In genomic region chr3:88775026-88775690, GRCh38 we compare ENCODE assay signal across 26 cellular contexts.
"Had no signal": no experiment of that assay in that cellular context is flagged by ENCODE, and none has a peak within 500 bp of the region (broad histone marks: within the 10 kb centered on the region; RNA-seq: fewer than 3 reads in every experiment).

No MANE protein-coding gene starts in this region.

- H3K4me2 ChIP-seq: smooth muscle cell had no signal

- H3K27me3 ChIP-seq: left lung, ovary, right atrium auricular region, right lobe of liver, stomach, testis, thyroid gland, vagina had no signal

- H3K4me3 ChIP-seq: left lung, lower lobe of right lung, ovary, right atrium auricular region, right lobe of liver, smooth muscle cell, stomach, testis, thyroid gland, vagina had no signal

- H3K4me3 Mint-ChIP-seq: immature natural killer cell; mesothelial cell of epicardium; naive B cell; natural killer cell; nephron progenitor cell; stimulated activated naive B cell treated with anti-CD40 and anti-IgM and Interleukin-4, amounts not matched to agents 10 μg/mL and 1 μg/mL and 100 μg/mL, for 72 hours; type B pancreatic cell had no signal

- H3K9me3 Mint-ChIP-seq: stimulated activated naive B cell treated with anti-CD40 and anti-IgM and Interleukin-4, amounts not matched to agents 10 μg/mL and 1 μg/mL and 100 μg/mL, for 72 hours; type B pancreatic cell had no signal

- H3K27ac ChIP-seq: left lung, lower lobe of right lung, ovary, right atrium auricular region, right lobe of liver, stomach, testis, thyroid gland, vagina had no signal

- H3K27me3 Mint-ChIP-seq: naive B cell; progenitor cell of endocrine pancreas; stimulated activated naive B cell treated with anti-CD40 and anti-IgM and Interleukin-4, amounts not matched to agents 10 μg/mL and 1 μg/mL and 100 μg/mL, for 72 hours; type B pancreatic cell had no signal

- H3K4me1 ChIP-seq: left lung, lower lobe of right lung, right atrium auricular region, right lobe of liver, stomach, testis, thyroid gland, vagina had no signal

- H3K36me3 ChIP-seq: left lung, lower lobe of right lung, ovary, right atrium auricular region, right lobe of liver, stomach, thyroid gland, vagina had no signal

- H3K36me3 Mint-ChIP-seq: immature natural killer cell; mesothelial cell of epicardium; naive B cell; stimulated activated naive B cell treated with anti-CD40 and anti-IgM and Interleukin-4, amounts not matched to agents 10 μg/mL and 1 μg/mL and 100 μg/mL, for 72 hours; type B pancreatic cell had no signal

- H3K27ac Mint-ChIP-seq: immature natural killer cell; mesothelial cell of epicardium; naive B cell; natural killer cell; nephron progenitor cell; progenitor cell of endocrine pancreas; stimulated activated naive B cell treated with anti-CD40 and anti-IgM and Interleukin-4, amounts not matched to agents 10 μg/mL and 1 μg/mL and 100 μg/mL, for 72 hours; type B pancreatic cell had no signal

- H3K9me3 ChIP-seq: lower lobe of right lung, ovary, right atrium auricular region, right lobe of liver, testis, thyroid gland, vagina had no signal

- ATAC-seq: left colon; left lung; lower lobe of right lung; natural killer cell; right lobe of liver; stimulated activated naive B cell treated with anti-CD40 and anti-IgM and Interleukin-4, amounts not matched to agents 10 μg/mL and 1 μg/mL and 100 μg/mL, for 72 hours; stimulated activated naive CD8-positive, alpha-beta T cell treated with anti-CD3 and anti-CD28 coated beads, Interleukin-15, Interleukin-2, amounts not matched to agents 100 U/mL and 50 U/mL, for 24 hours had no signal

- H3K4me1 Mint-ChIP-seq: immature natural killer cell; mesothelial cell of epicardium; naive B cell; natural killer cell; nephron progenitor cell; stimulated activated naive B cell treated with anti-CD40 and anti-IgM and Interleukin-4, amounts not matched to agents 10 μg/mL and 1 μg/mL and 100 μg/mL, for 72 hours had no signal

- DNase-seq: hypothalamus; immature natural killer cell; kidney; left colon; left lung; lower lobe of right lung; mesendoderm; naive B cell; natural killer cell; nephron progenitor cell; ovary; right lobe of liver; stimulated activated CD4-positive, alpha-beta T cell treated with anti-CD3 and anti-CD28 coated beads, Interleukin-1b, Interleukin-23, amount 100 ng/mL, for 48 hours; stimulated activated CD4-positive, alpha-beta T cell treated with anti-CD3 and anti-CD28 coated beads, Interleukin-2, amount 100 ng/mL, for 48 hours; stimulated activated CD4-positive, alpha-beta T cell treated with anti-CD3 and anti-CD28 coated beads, Interleukin-4, amount 100 ng/mL, for 4 hours; stimulated activated naive B cell treated with anti-CD40 and anti-IgM and Interleukin-4, amounts not matched to agents 10 μg/mL and 1 μg/mL and 100 μg/mL, for 72 hours; stimulated activated naive CD8-positive, alpha-beta T cell treated with anti-CD3 and anti-CD28 coated beads, Interleukin-15, Interleukin-2, amounts not matched to agents 100 U/mL and 50 U/mL, for 24 hours; stomach; testis; thyroid gland had no signal
